ENCODE assay signal across 8 cellular contexts in the genomic region with DNA sequence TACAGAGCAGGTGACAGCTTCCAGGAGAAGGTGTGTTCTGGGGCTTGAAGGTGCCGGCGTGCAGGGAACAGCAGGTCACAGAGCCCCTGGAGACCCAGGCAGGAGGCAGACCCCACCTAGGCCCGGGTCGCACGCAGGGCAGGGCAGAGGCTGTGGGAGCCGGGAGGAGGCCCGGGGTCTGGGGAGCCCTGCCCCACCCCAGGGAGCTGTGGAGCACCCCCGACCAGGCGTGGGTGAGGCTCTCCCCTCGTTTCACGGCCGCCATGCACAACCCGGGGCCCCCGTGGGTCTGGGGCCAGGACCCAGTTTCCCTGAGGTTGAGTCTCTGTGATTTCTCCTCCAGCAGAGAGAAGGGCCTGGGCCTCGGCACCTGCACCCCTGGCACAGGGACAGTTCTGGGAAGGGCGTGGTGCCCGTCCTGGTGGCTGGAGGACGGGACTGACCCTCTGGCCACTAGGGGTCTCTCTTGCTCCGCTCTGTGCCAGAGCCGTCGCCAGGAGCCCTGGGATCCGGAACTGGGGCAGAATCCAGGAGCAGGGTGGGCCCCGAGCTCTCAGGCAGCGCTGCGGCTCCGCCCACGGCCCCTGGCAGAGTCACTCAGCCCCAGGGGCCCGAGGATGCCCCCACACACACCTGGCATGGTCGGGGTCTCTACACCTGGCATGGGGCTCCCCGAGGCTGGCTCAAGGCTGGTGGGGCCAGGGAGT.
DNase-seq lines count a peak whose midpoint lies in the region; ATAC-seq lines count a peak whose summit lies in the region.

No MANE protein-coding gene starts in this region.

- H3K36me3 Mint-ChIP-seq in activated naive CD4-positive, alpha-beta T cell treated with anti-CD3 and anti-CD28 coated beads, Interleukin-2, amount 50 U/mL, for 72 hours: no peaks in the 10 kb centered on the region

- WGBS in aorta, 2 donors: 15 to 19% methylated on average over 24 to 30 of the region's 30 CpGs

- H3K9me3 ChIP-seq in aorta (ENCODE audit: control insufficient read depth, low read length): peaks cover 2% of the 10 kb centered on the region

- H3K27me3 ChIP-seq in H7 (ENCODE audit: control insufficient read depth, insufficient read depth, low read length) (peaks cover 11% of the 10 kb centered on the region), aorta (ENCODE audit: control insufficient read depth in 1 of 2, insufficient read depth in 2 of 2, low read length in 1 of 2) (no peaks in the 10 kb centered on the region)

- no peaks in the 10 kb centered on the region for H3K9me3 Mint-ChIP-seq in activated naive CD4-positive, alpha-beta T cell treated with anti-CD3 and anti-CD28 coated beads, Interleukin-2, amount 50 U/mL, for 72 hours

- DNase-seq in EL (peak; percentile 75), H7 (peak; percentile 98), MV-4-11 (lab: John Stamatoyannopoulos, UW) (peak; percentile 63), SKM-1 (lab: John Stamatoyannopoulos, UW; ENCODE audit: unreplicated experiment) (peak; percentile 10), Right ventricle myocardium superior (peak; percentile 83), putamen (ENCODE audit: low spot score) (peak; percentile 20), aorta (peak; percentile 84 to 90)
- peak; percentile 74 to 85 for DNase-seq in activated naive CD4-positive, alpha-beta T cell treated with anti-CD3 and anti-CD28 coated beads, Interleukin-2, amount 50 U/mL, for 72 hours (ENCODE audit: low spot score in 2 of 2)

- H3K27ac ChIP-seq in aorta (ENCODE audit: low read depth in 1 of 2, low read length in 2 of 2): no peak overlapping the region

- H3K4me3 ChIP-seq in H7 (ENCODE audit: insufficient read depth, low read depth, low read length) (no peak overlapping the region), aorta (ENCODE audit: low read length in 2 of 2) (no peak overlapping the region)

- peak; percentile 94 to 96 for ATAC-seq in activated naive CD4-positive, alpha-beta T cell treated with anti-CD3 and anti-CD28 coated beads, Interleukin-2, amount 50 U/mL, for 72 hours
- ATAC-seq in Right ventricle myocardium superior (ENCODE audit: poor library complexity) (peak; percentile 98), aorta (ENCODE audit: low FRiP score) (peak; percentile 87)

- H3K36me3 ChIP-seq in H7 (replicated peaks; ENCODE audit: control insufficient read depth, insufficient read depth, low read length) (no peaks in the 10 kb centered on the region), aorta (ENCODE audit: control insufficient read depth in 1 of 2, insufficient read depth in 2 of 2, low read length in 1 of 2) (no peaks in the 10 kb centered on the region)

- H3K4me1 ChIP-seq in aorta (ENCODE audit: control insufficient read depth in 1 of 2, insufficient read depth in 2 of 2, low read length in 2 of 2): no peaks in the 10 kb centered on the region

- H3K27ac Mint-ChIP-seq in activated naive CD4-positive, alpha-beta T cell treated with anti-CD3 and anti-CD28 coated beads, Interleukin-2, amount 50 U/mL, for 72 hours: no peak overlapping the region

- intact Hi-C loops in Right ventricle myocardium superior (cut with DNase I) (loop anchor here (2.0 to 10.0 kb wide), 3 partner anchors 108 to 260 kb away; no protein-coding TSS in a partner anchor), aorta (cut with DNase I) (loop anchor here (2.0 to 5.0 kb wide), 3 partner anchors 108 to 200 kb away; no protein-coding TSS in a partner anchor)

Comparison
In these comparisons a context has a peak if more than half of its experiments do, and no peak if none do; other contexts are left out.
1. DNase-seq: peak in every context shown above with its lines; median percentile 98 in H7; 87 in aorta; 83 in Right ventricle myocardium superior; 80 in activated naive CD4-positive, alpha-beta T cell treated with anti-CD3 and anti-CD28 coated beads, Interleukin-2, amount 50 U/mL, for 72 hours; 75 in EL; 63 in MV-4-11; 20 in putamen; 10 in SKM-1.